In the genomic region with DNA sequence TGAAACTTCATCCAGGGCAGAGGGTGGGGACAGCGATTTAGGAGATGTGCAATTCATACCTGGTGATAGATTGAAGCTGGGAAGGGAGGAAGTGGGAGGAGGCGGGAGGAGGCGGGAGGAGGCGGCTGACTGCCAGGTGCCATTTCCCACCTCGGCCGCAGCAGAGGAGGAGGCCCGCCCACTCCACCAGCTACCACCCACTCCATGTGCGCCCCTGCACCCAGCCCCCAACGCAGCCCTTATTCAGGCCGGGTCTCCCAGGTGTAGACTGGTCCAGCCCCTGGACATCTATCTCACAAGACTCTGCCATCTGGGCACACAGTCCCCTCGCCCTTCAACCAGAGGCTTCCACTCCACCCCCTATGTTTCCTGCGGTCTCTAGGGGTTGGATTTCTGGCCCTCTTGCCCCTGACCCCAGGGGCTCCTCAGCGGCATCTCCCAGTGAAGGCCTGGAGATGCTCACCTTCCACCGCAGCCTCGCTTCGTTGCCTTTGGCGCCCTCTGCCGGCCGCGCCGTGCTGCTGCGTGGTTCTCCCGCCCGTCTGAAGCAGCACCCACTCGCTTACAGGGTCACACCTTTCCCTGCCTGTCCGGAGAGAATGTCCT, we compare ENCODE assay signal across 8 cellular contexts. TPM values are rescaled to one million over a fixed set of nuclear protein-coding genes. Genes with fewer than 3 reads are reported as not detected.
DNase-seq lines count a peak whose midpoint lies in the region; ATAC-seq and TF ChIP-seq lines count a peak whose summit lies in the region.

No MANE protein-coding gene starts in this region.

- H4K20me1 ChIP-seq in PC-9 (ENCODE audit: insufficient read depth): no peaks in the 10 kb centered on the region

- H3K79me2 ChIP-seq in PC-9 (ENCODE audit: low read depth): no peaks in the 10 kb centered on the region

- BruUV-seq in PC-9 (replicated peaks; lab: Mats Ljungman, UMichigan): no TSS peak

- no peaks in the 10 kb centered on the region for H3K79me1 ChIP-seq in neuronal stem cell (ENCODE audit: low read depth, low read length)

- no peak overlapping the region for H2BK120ac ChIP-seq in neuronal stem cell (ENCODE audit: low read depth, low read length)

- no peaks in the 10 kb centered on the region for H3K27me3 Mint-ChIP-seq in activated T-cell treated with anti-CD3 and anti-CD28 coated beads, Interleukin-2, amount 50 U/mL, for 72 hours (ENCODE audit: low read depth)

- TF ChIP-seq CTCF in PC-9 (conservative IDR thresholded peaks at IDR 0.05) (peak; percentile 92), suprapubic skin (IDR thresholded peaks at IDR 0.05) (peak; percentile 24 to 96)

- intact Hi-C loops in PC-9 (cut with micrococcal nuclease; ENCODE audit: unreplicated experiment): loop anchor here (1.0 kb wide), 3 partner anchors 142 to 247 kb away; no protein-coding TSS in a partner anchor

- H3K9me3 ChIP-seq in PC-9 (ENCODE audit: insufficient read depth, low read depth) (no peaks in the 10 kb centered on the region), neuronal stem cell (replicated peaks in 1 of 2; ENCODE audit: control insufficient read depth in 2 of 2, insufficient read depth in 1 of 2, low read depth in 1 of 2, low read length in 2 of 2) (no peaks in the 10 kb centered on the region), suprapubic skin (no peaks in the 10 kb centered on the region)

- DNase-seq in AG20443 (ENCODE audit: low spot score) (peak; percentile 88), HuH-7 (ENCODE audit: low spot score) (peak; percentile 89), PC-9 (peak in 1 of 2 experiments; percentile 74), fibroblast of peridontal ligament (ENCODE audit: extremely low read depth) (peak; percentile 19), neuronal stem cell (ENCODE audit: low spot score) (peak; percentile 58), suprapubic skin (ENCODE audit: low spot score in 2 of 2) (no peak)
- DNase-seq in activated T-cell treated with anti-CD3 and anti-CD28 coated beads, Interleukin-2, amount 50 U/mL, for 72 hours: peak; percentile 81 to 89

- no peak overlapping the region for H2BK15ac ChIP-seq in neuronal stem cell (ENCODE audit: low read length)

- H4K91ac ChIP-seq in neuronal stem cell (ENCODE audit: low read depth, low read length, poor library complexity): no peak overlapping the region

- no peak for TF ChIP-seq POLR2A in suprapubic skin (IDR thresholded peaks at IDR 0.05)

- H3K27ac ChIP-seq in PC-9 (no peak overlapping the region), neuronal stem cell (replicated peaks; ENCODE audit: low read length) (no peak overlapping the region), suprapubic skin (no peak overlapping the region)

- H3K4me1 Mint-ChIP-seq in activated T-cell treated with anti-CD3 and anti-CD28 coated beads, Interleukin-2, amount 50 U/mL, for 72 hours (ENCODE audit: low read depth): peaks cover 58% of the 10 kb centered on the region

- H3K9ac ChIP-seq in neuronal stem cell (ENCODE audit: low read depth, low read length, poor library complexity): no peak overlapping the region

- H3K9me2 ChIP-seq in PC-9 (ENCODE audit: insufficient read depth): no peaks in the 10 kb centered on the region

- H3K4me2 ChIP-seq in PC-9 (0 out of 2 replicates have a peak overlapping the region, but pooled peaks have one; percentile 39), neuronal stem cell (ENCODE audit: insufficient read depth, low read length, poor library complexity, severe bottlenecking) (peak overlapping the region; percentile 22)

- no peak for TF ChIP-seq EP300 in suprapubic skin (IDR thresholded peaks at IDR 0.05)

- POLR2A ChIA-PET in PC-9 (lab: Charles Lee; ENCODE audit: unreplicated experiment): no interaction called here

- H3K18ac ChIP-seq in neuronal stem cell (ENCODE audit: low read length): no peak overlapping the region

- H3K23ac ChIP-seq in neuronal stem cell (ENCODE audit: low read depth, low read length, poor library complexity): peak overlapping the region; percentile 0

- H3F3A ChIP-seq in PC-9 (ENCODE audit: insufficient read depth, low read depth): no peaks in the 10 kb centered on the region

- H3K36me3 ChIP-seq in PC-9 (ENCODE audit: low read depth) (no peaks in the 10 kb centered on the region), neuronal stem cell (replicated peaks in 1 of 2; ENCODE audit: control insufficient read depth in 2 of 2, insufficient read depth in 2 of 2, low read length in 2 of 2) (peaks cover 0 to 10% of the 10 kb centered on the region in 2 donors), suprapubic skin (no peaks in the 10 kb centered on the region)

- no peak overlapping the region for H2BK12ac ChIP-seq in neuronal stem cell (ENCODE audit: low read length)

- peaks cover 8 to 23% of the 10 kb centered on the region in 2 donors for H3K36me3 Mint-ChIP-seq in activated T-cell treated with anti-CD3 and anti-CD28 coated beads, Interleukin-2, amount 50 U/mL, for 72 hours (ENCODE audit: insufficient read depth in 2 of 2)

- peak overlapping the region; percentile 81 for H3K27ac Mint-ChIP-seq in activated T-cell treated with anti-CD3 and anti-CD28 coated beads, Interleukin-2, amount 50 U/mL, for 72 hours

- 0 out of 2 replicates have a peak, but pooled peaks cover 5% of the 10 kb centered on the region for H3K4me1 ChIP-seq in PC-9 (replicated peaks; ENCODE audit: insufficient read depth)
- peaks cover 10% of the 10 kb centered on the region in 2 donors for H3K4me1 ChIP-seq in neuronal stem cell (ENCODE audit: control insufficient read depth in 2 of 2, insufficient read depth in 1 of 2, low read depth in 1 of 2, low read length in 2 of 2)
- H3K4me1 ChIP-seq in suprapubic skin: peaks cover 13% of the 10 kb centered on the region

- no CpG with 5 or more reads among the region's 26 CpGs for WGBS in neuronal stem cell (ENCODE audit: extremely low coverage in 2 of 2, insufficient read length in 2 of 2, insufficient replicate concordance in 1 of 2), 2 donors
- 8% methylated on average over 18 of the region's 26 CpGs for WGBS in suprapubic skin

- H2AK5ac ChIP-seq in neuronal stem cell (ENCODE audit: low read depth, low read length): no peak overlapping the region

- H2AFZ ChIP-seq in PC-9: no peak overlapping the region
- H2AFZ ChIP-seq in neuronal stem cell (ENCODE audit: low read length): no peak overlapping the region

- peak overlapping the region; percentile 68 to 79 for H3K4me3 Mint-ChIP-seq in activated T-cell treated with anti-CD3 and anti-CD28 coated beads, Interleukin-2, amount 50 U/mL, for 72 hours

- peak; percentile 38 for ATAC-seq in GM19025 (IDR thresholded peaks at IDR 0.05; ENCODE audit: low read depth, unreplicated experiment)
- peak; percentile 80 to 81 for ATAC-seq in activated T-cell treated with anti-CD3 and anti-CD28 coated beads, Interleukin-2, amount 50 U/mL, for 72 hours (replicated peaks in 1 of 2)

- H4K8ac ChIP-seq in neuronal stem cell (ENCODE audit: low read depth, low read length): no peak overlapping the region

- H3K4ac ChIP-seq in neuronal stem cell (ENCODE audit: low read length): no peak overlapping the region

- H3K9me3 Mint-ChIP-seq in activated T-cell treated with anti-CD3 and anti-CD28 coated beads, Interleukin-2, amount 50 U/mL, for 72 hours: no peaks in the 10 kb centered on the region

- H3K27me3 ChIP-seq in PC-9 (ENCODE audit: insufficient read depth, low read depth) (peaks cover 34% of the 10 kb centered on the region), neuronal stem cell (ENCODE audit: control insufficient read depth in 3 of 3, insufficient read depth in 3 of 3, low read depth in 1 of 3, low read length in 3 of 3) (no peaks in the 10 kb centered on the region), suprapubic skin (peaks cover 8% of the 10 kb centered on the region)

- no peak overlapping the region for H3K14ac ChIP-seq in neuronal stem cell (ENCODE audit: low read length)

- CTCF ChIA-PET in PC-9 (lab: Charles Lee): interaction anchor here (0.5 to 0.7 kb wide), 2 partner anchors 103 to 526 kb away, joined by 3 to 4 read pairs; no protein-coding TSS in a partner anchor

- no peak overlapping the region for H2BK5ac ChIP-seq in neuronal stem cell (ENCODE audit: low read length)

- no peak overlapping the region for H3K4me3 ChIP-seq in PC-9
- no peak overlapping the region for H3K4me3 ChIP-seq in neuronal stem cell (ENCODE audit: low read length in 2 of 2)
- peak overlapping the region; percentile 25 for H3K4me3 ChIP-seq in suprapubic skin

RNA-seq across cellular contexts. Expression of gene FAM83D, which starts 32.6 kb away (rescaled TPM):
- total RNA-seq in PC-9 (2021): 44.6 and 57.3 TPM in 2 replicates
- 10 to 100 TPM; 10.4 to 10.5 TPM for total RNA-seq in activated T-cell treated with anti-CD3 and anti-CD28 coated beads, Interleukin-2, amount 50 U/mL, for 72 hours
- polyA plus RNA-seq in neuronal stem cell (2013, experiment 1 of 2): 36.7 TPM
- polyA plus RNA-seq in neuronal stem cell (2013, experiment 2 of 2): 37.2 TPM
- 10 to 100 TPM in 2 of 4 donors, 1 to 10 TPM in 2; 3.9 to 15.8 (median 11.6) TPM for total RNA-seq in suprapubic skin

Comparison
In these comparisons a context has a peak if more than half of its experiments do, and no peak if none do; other contexts are left out.
1. DNase-seq: peak in AG20443 (single experiment), HuH-7 (single experiment), activated T-cell treated with anti-CD3 and anti-CD28 coated beads, Interleukin-2, amount 50 U/mL, for 72 hours (2 of 2), fibroblast of peridontal ligament (single experiment) and neuronal stem cell (single experiment); none in suprapubic skin (0 of 2).